In the genomic region with DNA sequence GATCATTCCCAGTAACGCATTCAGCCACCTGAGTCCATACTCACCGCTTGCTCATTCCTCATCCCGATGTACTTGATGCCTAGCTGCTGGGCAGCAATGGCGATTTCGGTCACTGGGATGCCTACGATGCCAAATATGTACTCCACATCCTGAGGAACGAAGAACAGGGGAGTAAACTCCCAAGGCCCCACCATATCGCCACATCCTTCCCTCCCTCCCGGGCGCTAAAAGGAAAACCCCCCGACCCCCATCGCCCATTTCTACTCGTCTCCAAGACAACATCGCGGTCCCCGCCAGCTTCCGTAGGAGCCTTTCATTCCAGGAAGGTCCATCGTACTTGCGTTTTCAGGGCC, we compare ENCODE assay signal across 8 cellular contexts. TPM values are rescaled to one million over a fixed set of nuclear protein-coding genes. Genes with fewer than 3 reads are reported as not detected.
DNase-seq lines count a peak whose midpoint lies in the region; ATAC-seq and TF ChIP-seq lines count a peak whose summit lies in the region.

No MANE protein-coding gene starts in this region.

- H3K27ac ChIP-seq in angular gyrus (ENCODE audit: low read depth, low read length), result peak overlapping the region; percentile 98
- H3K27ac ChIP-seq in layer of hippocampus (ENCODE audit: low read depth, low read length), result peak overlapping the region; percentile 97
- peak overlapping the region; percentile 50 to 88 (median 85) for H3K27ac ChIP-seq in thyroid gland

- no peak for TF ChIP-seq POLR2A in thyroid gland (IDR thresholded peaks at IDR 0.05)

- ATAC-seq in activated CD4-positive, alpha-beta T cell treated with anti-CD3 and anti-CD28 coated beads for 36 hours, result peak; percentile 4
- ATAC-seq in HG03175 (IDR thresholded peaks at IDR 0.05; ENCODE audit: unreplicated experiment), result peak; percentile 21

- H3K4me1 Mint-ChIP-seq in activated CD4-positive, alpha-beta T cell treated with anti-CD3 and anti-CD28 coated beads for 36 hours, result peaks cover 43% of the 10 kb centered on the region

- peaks cover 2% of the 10 kb centered on the region for H3K9me3 Mint-ChIP-seq in activated CD4-positive, alpha-beta T cell treated with anti-CD3 and anti-CD28 coated beads for 36 hours (ENCODE audit: low read depth)

- H3K4me1 ChIP-seq in thyroid gland, result peaks cover 10 to 20% of the 10 kb centered on the region in 2 donors

- no peak for DNase-seq in activated CD4-positive, alpha-beta T cell treated with anti-CD3 and anti-CD28 coated beads for 36 hours
- DNase-seq in activated CD4-positive, alpha-beta T cell treated with anti-CD3 and anti-CD28 coated beads for 1 hour, result no peak
- DNase-seq in thyroid gland (no peak), cortex of kidney (lab: John Stamatoyannopoulos, UW) (no peak), NCI-H187 treated with DMSO at 0.1 percent for 48 hours (lab: John Stamatoyannopoulos, UW) (no peak)

- no peak for TF ChIP-seq CTCF in thyroid gland (IDR thresholded peaks at IDR 0.05)

- H3K27ac Mint-ChIP-seq in activated CD4-positive, alpha-beta T cell treated with anti-CD3 and anti-CD28 coated beads for 36 hours, result peak overlapping the region; percentile 98

- peak overlapping the region; percentile 69 to 88 (median 76) for H3K4me3 ChIP-seq in thyroid gland (replicated peaks in 1 of 3)

- WGBS in thyroid gland, 2 donors, result 0 to 1% methylated on average over 18 to 19 of the region's 19 CpGs

- H3K27me3 ChIP-seq in layer of hippocampus (ENCODE audit: control insufficient read depth, insufficient read depth, low read length) (no peaks in the 10 kb centered on the region), thyroid gland (no peaks in the 10 kb centered on the region)

- POLR2A ChIA-PET in activated CD4-positive, alpha-beta T cell treated with anti-CD3 and anti-CD28 coated beads for 36 hours (lab: Charles Lee), result interaction anchor here (0.6 to 1.7 kb wide), 3 partner anchors 167 to 395 kb away, joined by 3 to 4 read pairs (median 3); a partner anchor contains a TSS

- no peaks in the 10 kb centered on the region for H3K9me3 ChIP-seq in thyroid gland

- peak overlapping the region; percentile 100 for H3K4me3 Mint-ChIP-seq in activated CD4-positive, alpha-beta T cell treated with anti-CD3 and anti-CD28 coated beads for 36 hours

- CTCF ChIA-PET in activated CD4-positive, alpha-beta T cell treated with anti-CD3 and anti-CD28 coated beads for 36 hours (lab: Charles Lee), result interaction anchor here (0.7 to 1.3 kb wide), 3 partner anchors 22 to 663 kb away, joined by 3 to 5 read pairs (median 3); no protein-coding TSS in a partner anchor

- peaks cover 0 to 12% of the 10 kb centered on the region in 2 donors for H3K36me3 ChIP-seq in thyroid gland

- H3K36me3 Mint-ChIP-seq in activated CD4-positive, alpha-beta T cell treated with anti-CD3 and anti-CD28 coated beads for 36 hours (ENCODE audit: low read depth), result peaks cover 33% of the 10 kb centered on the region

- intact Hi-C loops in activated CD4-positive, alpha-beta T cell treated with anti-CD3 and anti-CD28 coated beads for 36 hours (cut with DNase I, micrococcal nuclease), result loop anchor here (1.0 to 5.0 kb wide), 11 partner anchors 173 to 1422 kb away; a partner anchor contains a TSS
- intact Hi-C loops in thyroid gland (cut with DNase I), result no loop called here

- no peaks in the 10 kb centered on the region for H3K27me3 Mint-ChIP-seq in activated CD4-positive, alpha-beta T cell treated with anti-CD3 and anti-CD28 coated beads for 36 hours

RNA-seq across cellular contexts. Expression of a gene that starts 0.3 kb away (rescaled TPM):
- 10 to 100 TPM; 22.3 to 23.2 TPM for total RNA-seq in activated CD4-positive, alpha-beta T cell treated with anti-CD3 and anti-CD28 coated beads for 36 hours
- total RNA-seq in thyroid gland, result 10 to 100 TPM; 24.2 to 45.0 (median 37.7) TPM

RNA-seq across cellular contexts. Expression of a gene that starts 0.5 kb away (rescaled TPM):
- total RNA-seq in activated CD4-positive, alpha-beta T cell treated with anti-CD3 and anti-CD28 coated beads for 36 hours, result 1 to 10 TPM; 3.8 to 4.4 TPM
- total RNA-seq in thyroid gland, result 10 to 100 TPM; 46.8 to 74.9 (median 56.5) TPM

Comparison
In these comparisons a context has a peak if more than half of its experiments do, and no peak if none do; other contexts are left out.
1. RNA of a gene that starts 0.5 kb away (total RNA-seq): 46.8 to 74.9 TPM in thyroid gland; 3.8 to 4.4 TPM in activated CD4-positive, alpha-beta T cell treated with anti-CD3 and anti-CD28 coated beads for 36 hours; every median in the first group is over 4 times any median in the second.
2. Peak in every context shown above with its lines, with median percentiles within 50 percentile points of each other: H3K27ac ChIP-seq.